ENCODE assay signal across 12 cellular contexts in genomic region chr7:116417593-116418345, GRCh38.
A peak's percentile ranks its signal among the peaks of the same experiment; 100 is the strongest.
DNase-seq lines count a peak whose midpoint lies in the region; ATAC-seq, FAIRE-seq and TF ChIP-seq lines count a peak whose summit lies in the region.
"Had no signal": no experiment of that assay in that cellular context is flagged by ENCODE, and none has a peak within 500 bp of the region (broad histone marks: within the 10 kb centered on the region; RNA-seq: fewer than 3 reads in every experiment).

No MANE protein-coding gene starts in this region.

- TF ChIP-seq CTCF in PC-3 (conservative IDR thresholded peaks at IDR 0.05; ENCODE audit: low read depth, low read length) (no peak), fibroblast of pulmonary artery (IDR thresholded peaks at IDR 0.05; ENCODE audit: low read length, missing control alignments) (no peak), endodermal cell (conservative IDR thresholded peaks at IDR 0.05) (no peak)

- 91% methylated on average over 7 of the region's 7 CpGs; no CpG with 5 or more reads in 1 of the 2 experiments for WGBS in endodermal cell (ENCODE audit: insufficient coverage in 1 of 2, insufficient read length in 1 of 2), 2 experiments

- peak overlapping the region; percentile 20 for H3K4me2 ChIP-seq in PC-3 (ENCODE audit: low read length)

- H3K36me3 ChIP-seq in PC-3 (ENCODE audit: low read depth, low read length) = no peaks in the 10 kb centered on the region
- H3K36me3 ChIP-seq in endodermal cell (ENCODE audit: control insufficient read depth, insufficient read depth, low read length) = no peaks in the 10 kb centered on the region

- peak overlapping the region; percentile 54; the same call in 1 of the 2 replicates for H2AFZ ChIP-seq in PC-3 (ENCODE audit: low read length)

- H3K79me2 ChIP-seq in PC-3 (ENCODE audit: low read length) = no peaks in the 10 kb centered on the region

- no peak overlapping the region for H3K4me3 ChIP-seq in PC-3 (ENCODE audit: low read length)
- H3K4me3 ChIP-seq in fibroblast of pulmonary artery (replicated peaks; ENCODE audit: low read depth, low read length) = no peak overlapping the region
- no peak overlapping the region for H3K4me3 ChIP-seq in endodermal cell (ENCODE audit: low read length)

- CTCF ChIA-PET in PC-3 (lab: Charles Lee) = interaction anchor here (0.6 kb wide), 1 partner anchor 238 kb away, joined by 3 read pairs; no protein-coding TSS in a partner anchor

- no peak overlapping the region for H3K9ac ChIP-seq in PC-3 (ENCODE audit: low read length)
- no peak overlapping the region for H3K9ac ChIP-seq in endodermal cell (ENCODE audit: extremely low read depth, low read length, poor library complexity, severe bottlenecking)

- BruUV-seq in PC-3 (replicated peaks; lab: Mats Ljungman, UMichigan) = no TSS peak

- H3K27me3 Mint-ChIP-seq in endodermal cell (ENCODE audit: insufficient read depth) = no peaks in the 10 kb centered on the region
- H3K27me3 Mint-ChIP-seq: CD4-positive, CD25-positive, alpha-beta regulatory T cell had no signal

- H3K9me2 ChIP-seq in PC-3 (replicated peaks; ENCODE audit: low read length) = no peaks in the 10 kb centered on the region

- H3K9me3 ChIP-seq in PC-3 (ENCODE audit: low read length) = no peaks in the 10 kb centered on the region
- no peaks in the 10 kb centered on the region for H3K9me3 ChIP-seq in endodermal cell (ENCODE audit: control insufficient read depth, low read length)

- no peak overlapping the region for H3K27ac Mint-ChIP-seq in endodermal cell
- H3K27ac Mint-ChIP-seq: CD4-positive, CD25-positive, alpha-beta regulatory T cell had no signal

- ATAC-seq in PC-3 (peak; percentile 71), HG03097 (IDR thresholded peaks at IDR 0.05; ENCODE audit: low FRiP score, unreplicated experiment) (no peak), GM19463 (IDR thresholded peaks at IDR 0.05; ENCODE audit: unreplicated experiment) (no peak)

- no peak overlapping the region for H3K4me3 Mint-ChIP-seq in endodermal cell
- H3K4me3 Mint-ChIP-seq: CD4-positive, CD25-positive, alpha-beta regulatory T cell had no signal

- no peaks in the 10 kb centered on the region for H3K36me3 Mint-ChIP-seq in endodermal cell (ENCODE audit: low read depth)
- H3K36me3 Mint-ChIP-seq: CD4-positive, CD25-positive, alpha-beta regulatory T cell had no signal

- peaks cover 17% of the 10 kb centered on the region for H3K4me1 ChIP-seq in PC-3 (ENCODE audit: insufficient read depth, low read length)
- H3K4me1 ChIP-seq in endodermal cell (ENCODE audit: control insufficient read depth, insufficient read depth, low read length) = no peaks in the 10 kb centered on the region

- H3K9me3 Mint-ChIP-seq in endodermal cell = peaks cover 4% of the 10 kb centered on the region

- POLR2A ChIA-PET in PC-3 (lab: Charles Lee; ENCODE audit: unreplicated experiment) = interaction anchor here (0.5 kb wide), 1 partner anchor 9 kb away, joined by 3 read pairs; no protein-coding TSS in a partner anchor

- H3F3A ChIP-seq in PC-3 (ENCODE audit: low read length, unreplicated experiment) = no peaks in the 10 kb centered on the region

- peak; percentile 90 for FAIRE-seq in H54 (lab: Jason Lieb, UNC)

- H3K4me1 Mint-ChIP-seq in endodermal cell = peaks cover 4% of the 10 kb centered on the region
- H3K4me1 Mint-ChIP-seq: CD4-positive, CD25-positive, alpha-beta regulatory T cell had no signal

- no peak for DNase-seq in H54 (ENCODE audit: insufficient read length, low spot score)
- DNase-seq in PC-3 = no peak
- DNase-seq in fibroblast of pulmonary artery (ENCODE audit: low read depth) = peak; percentile 52
- DNase-seq in putamen (ENCODE audit: low spot score) = peak; percentile 12
- DNase-seq in activated effector memory CD4-positive, alpha-beta T cell treated with Interleukin-2 at 50 U/mL for 16 hours = no peak
- no peak for DNase-seq in endodermal cell
- DNase-seq: activated naive CD4-positive, alpha-beta T cell treated with Interleukin-2 at 50 U/mL for 16 hours; CD4-positive, CD25-positive, alpha-beta regulatory T cell; central memory CD4-positive, alpha-beta T cell; GF-D8 had no signal

- intact Hi-C loops in PC-3 (cut with micrococcal nuclease) = no loop called here

- H4K20me1 ChIP-seq in PC-3 (ENCODE audit: low read length) = no peaks in the 10 kb centered on the region

- no peak overlapping the region for H3K27ac ChIP-seq in PC-3 (ENCODE audit: low read length)
- no peak overlapping the region for H3K27ac ChIP-seq in endodermal cell (ENCODE audit: low read depth, low read length)

- no peak for TF ChIP-seq POLR2A in H54 (IDR thresholded peaks at IDR 0.05; ENCODE audit: low read depth, low read length)

- H3K27me3 ChIP-seq in PC-3 (ENCODE audit: low read length) (no peaks in the 10 kb centered on the region), endodermal cell (ENCODE audit: control insufficient read depth, insufficient read depth, low read length, poor library complexity, severe bottlenecking) (no peaks in the 10 kb centered on the region)

Comparison
In these comparisons a context has a peak if more than half of its experiments do, and no peak if none do; other contexts are left out.
1. DNase-seq: peak in fibroblast of pulmonary artery (single experiment) and putamen (single experiment); none in H54 (single experiment), PC-3 (single experiment), activated effector memory CD4-positive, alpha-beta T cell treated with Interleukin-2 at 50 U/mL for 16 hours (single experiment) and endodermal cell (single experiment).